In the genomic region with DNA sequence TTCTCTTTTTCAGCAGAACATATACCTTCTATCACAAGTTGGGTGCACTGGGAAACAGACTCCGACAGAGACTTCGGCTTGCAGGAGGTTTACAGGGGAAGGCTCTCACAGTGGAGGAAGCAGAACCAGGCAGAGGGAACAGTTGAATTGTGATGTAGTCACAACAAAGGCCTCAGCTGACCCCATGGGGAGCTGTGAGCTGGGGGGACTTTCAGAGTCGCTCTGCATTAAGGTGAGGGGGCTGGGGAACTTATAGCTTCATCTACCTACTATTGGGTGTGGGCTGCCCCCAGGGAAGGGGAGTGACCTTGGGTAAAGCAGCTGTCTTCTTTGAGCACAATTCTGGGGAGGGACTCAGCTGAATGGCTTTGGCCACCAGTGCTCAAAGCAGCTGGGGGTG, we compare ENCODE assay signal across 22 cellular contexts.
DNase-seq lines count a peak whose midpoint lies in the region; ATAC-seq and TF ChIP-seq lines count a peak whose summit lies in the region.
"Had no signal": no experiment of that assay in that cellular context is flagged by ENCODE, and none has a peak within 500 bp of the region (broad histone marks: within the 10 kb centered on the region; RNA-seq: fewer than 3 reads in every experiment).

No MANE protein-coding gene starts in this region.

- CTCF ChIA-PET in CD4-positive, alpha-beta memory T cell (lab: Charles Lee; ENCODE audit: partially characterized antibody): no interaction called here

- peaks cover 20% of the 10 kb centered on the region for H3K27me3 Mint-ChIP-seq in GM23338 (ENCODE audit: insufficient read depth, low read depth, poor library complexity)
- H3K27me3 Mint-ChIP-seq in CD4-positive, alpha-beta memory T cell: peaks cover 47 to 48% of the 10 kb centered on the region in 2 donors

- POLR2A ChIA-PET in CD4-positive, alpha-beta memory T cell (lab: Charles Lee; ENCODE audit: partially characterized antibody): interaction anchor here (0.6 kb wide), 1 partner anchor 1156 kb away, joined by 3 read pairs; no protein-coding TSS in a partner anchor

- no peaks in the 10 kb centered on the region for H3F3A ChIP-seq in GM23338 (replicated peaks; ENCODE audit: low read depth)

- intact Hi-C loops in CD4-positive, alpha-beta memory T cell (cut with micrococcal nuclease): no loop called here

- H3K4me1 Mint-ChIP-seq in GM23338: peaks cover 43% of the 10 kb centered on the region
- no peaks in the 10 kb centered on the region for H3K4me1 Mint-ChIP-seq in CD4-positive, alpha-beta memory T cell

- H3K4me2 ChIP-seq in GM23338: peak overlapping the region; percentile 56
- H3K4me2 ChIP-seq: PC-9 had no signal

- no peak overlapping the region for H3K27ac ChIP-seq in GM23338 (ENCODE audit: low read depth)
- H3K27ac ChIP-seq in HUES64 (ENCODE audit: low read depth, low read length): no peak overlapping the region
- no peak overlapping the region for H3K27ac ChIP-seq in iPS-20b (ENCODE audit: low read length)
- no peak overlapping the region for H3K27ac ChIP-seq in CD4-positive, alpha-beta memory T cell (ENCODE audit: low read depth, low read length)
- H3K27ac ChIP-seq: HL-60, PC-9, SJCRH30 had no signal

- TF ChIP-seq CTCF in GM23338 (conservative IDR thresholded peaks at IDR 0.05; ENCODE audit: low read depth in 2 of 2) (no peak), GM13976 (IDR thresholded peaks at IDR 0.05; ENCODE audit: borderline replicate concordance, control extremely low read depth, extremely low read depth, insufficient read depth, missing control alignments) (no peak)

- no peak for DNase-seq in GM23338 (ENCODE audit: low spot score)
- peak; percentile 42 for DNase-seq in ecto neural progenitor cell (ENCODE audit: low spot score)
- DNase-seq in activated T-cell treated with anti-CD3 and anti-CD28 coated beads, Interleukin-2, amount 50 U/mL, for 1 hour: no peak
- no peak for DNase-seq in CD4-positive, alpha-beta memory T cell
- no peak for DNase-seq in GM13976 (ENCODE audit: low spot score)
- DNase-seq: HFFc6, Kasumi-1, NCI-H1092 treated with DMSO at 0.1 percent for 48 hours, NCI-H1436, NCI-H187, NCI-H2171 treated with DMSO at 0.1 percent for 48 hours, NCI-H345, NCI-H510A treated with DMSO at 0.1 percent for 48 hours, PC-9, SJCRH30 had no signal

- H3K4me3 ChIP-seq in GM23338: peak overlapping the region; percentile 25; the same call in 1 of the 2 replicates
- H3K4me3 ChIP-seq in HUES64 (ENCODE audit: low read length): peak overlapping the region; percentile 11; the same call in 1 of the 2 replicates
- peak overlapping the region; percentile 37; the same call in 1 of the 2 replicates for H3K4me3 ChIP-seq in iPS-20b (ENCODE audit: low read length)
- H3K4me3 ChIP-seq in CD4-positive, alpha-beta memory T cell (ENCODE audit: low read length in 2 of 2): no peak overlapping the region
- H3K4me3 ChIP-seq: K562, PC-9, SJCRH30 had no signal

- H3K9ac ChIP-seq in HUES64 (ENCODE audit: low read depth, low read length): no peak overlapping the region
- H3K9ac ChIP-seq in iPS-20b (ENCODE audit: low read depth, low read length): no peak overlapping the region; the same call in 1 of the 2 replicates

- H3K4me1 ChIP-seq in GM23338 (ENCODE audit: insufficient read depth) (peaks cover 34% of the 10 kb centered on the region), HUES64 (ENCODE audit: insufficient read depth, low read length) (peaks cover 42% of the 10 kb centered on the region), iPS-20b (ENCODE audit: insufficient read depth, low read length) (peaks cover 21% of the 10 kb centered on the region)
- H3K4me1 ChIP-seq in CD4-positive, alpha-beta memory T cell (ENCODE audit: insufficient read depth, low read length): no peaks in the 10 kb centered on the region

- 13% methylated on average over 3 of the region's 3 CpGs for WGBS in HUES64

- H3K36me3 ChIP-seq in GM23338 (ENCODE audit: insufficient read depth): no peaks in the 10 kb centered on the region
- H3K36me3 ChIP-seq in HUES64 (ENCODE audit: insufficient read depth, low read length): no peaks in the 10 kb centered on the region
- no peaks in the 10 kb centered on the region for H3K36me3 ChIP-seq in iPS-20b (ENCODE audit: insufficient read depth, low read depth, low read length)
- H3K36me3 ChIP-seq in CD4-positive, alpha-beta memory T cell (ENCODE audit: insufficient read depth, low read length): no peaks in the 10 kb centered on the region
- H3K36me3 ChIP-seq: SJCRH30 had no signal

- peak; percentile 72 for ATAC-seq in GM23338
- ATAC-seq in GM18498 (IDR thresholded peaks at IDR 0.05; ENCODE audit: unreplicated experiment): no peak
- ATAC-seq: K562, Right ventricle myocardium inferior, SK-N-SH treated with all-trans-retinoic acid at 6 μM for 48 hours had no signal

- peaks cover 12% of the 10 kb centered on the region; the same call in 1 of the 2 replicates for H3K9me2 ChIP-seq in GM23338 (ENCODE audit: insufficient read depth)

- no peaks in the 10 kb centered on the region for H3K79me2 ChIP-seq in GM23338 (replicated peaks; ENCODE audit: insufficient read depth)

- in situ Hi-C loops in GM13976 (cut with MboI; ENCODE audit: low sequenced_read_pairs, unreplicated experiment): no loop called here

- peaks cover 24% of the 10 kb centered on the region for H3K9me3 Mint-ChIP-seq in GM23338
- H3K9me3 Mint-ChIP-seq in CD4-positive, alpha-beta memory T cell: peaks cover 0 to 14% (median 11%) of the 10 kb centered on the region in 8 donors

- H4K20me1 ChIP-seq in GM23338 (replicated peaks; ENCODE audit: insufficient read depth): no peaks in the 10 kb centered on the region

- peak overlapping the region; percentile 33 for H3K4me3 Mint-ChIP-seq in GM23338
- H3K4me3 Mint-ChIP-seq in CD4-positive, alpha-beta memory T cell: no peak overlapping the region
- H3K4me3 Mint-ChIP-seq: HFFc6 had no signal

- peak overlapping the region; percentile 66; the same call in 1 of the 2 replicates for H2AFZ ChIP-seq in GM23338
- H2AFZ ChIP-seq: PC-9 had no signal

- peaks cover 17% of the 10 kb centered on the region for H3K36me3 Mint-ChIP-seq in GM23338 (ENCODE audit: low read depth)
- H3K36me3 Mint-ChIP-seq in CD4-positive, alpha-beta memory T cell: no peaks in the 10 kb centered on the region

- H3K9me3 ChIP-seq in HUES64 (ENCODE audit: insufficient read depth, low read depth, low read length) (no peaks in the 10 kb centered on the region; the same call in 1 of the 2 replicates), iPS-20b (ENCODE audit: insufficient read depth, low read depth, low read length) (no peaks in the 10 kb centered on the region)
- no peaks in the 10 kb centered on the region for H3K9me3 ChIP-seq in CD4-positive, alpha-beta memory T cell (ENCODE audit: control insufficient read depth in 1 of 2, low read length in 2 of 2)

- H3K27me3 ChIP-seq in GM23338 (ENCODE audit: insufficient read depth): peaks cover 4% of the 10 kb centered on the region; the same call in 1 of the 2 replicates
- H3K27me3 ChIP-seq in HUES64 (ENCODE audit: insufficient read depth, low read length): peaks cover 2% of the 10 kb centered on the region; the same call in 1 of the 2 replicates
- peaks cover 21% of the 10 kb centered on the region for H3K27me3 ChIP-seq in iPS-20b (ENCODE audit: insufficient read depth, low read length)
- peaks cover 39% of the 10 kb centered on the region for H3K27me3 ChIP-seq in CD4-positive, alpha-beta memory T cell (ENCODE audit: insufficient read depth, low read length)
- H3K27me3 ChIP-seq: SJCRH30 had no signal

- 0 out of 2 replicates have a peak overlapping the region, but pooled peaks have one; percentile 9 for H3K27ac Mint-ChIP-seq in GM23338
- no peak overlapping the region for H3K27ac Mint-ChIP-seq in CD4-positive, alpha-beta memory T cell
- H3K27ac Mint-ChIP-seq: HFFc6 had no signal

TF ChIP-seq in GM23338, 12 proteins besides CTCF, POLR2A, EP300 and RAD21:
- no peak for TF ChIP-seq CREB1 (CRISPR knock-in tag; IDR thresholded peaks at IDR 0.05; ENCODE audit: low read depth)

Comparison
In these comparisons a context has a peak if more than half of its experiments do, and no peak if none do; other contexts are left out.
1. H3K4me3 ChIP-seq: peak in GM23338 (single experiment), HUES64 (single experiment) and iPS-20b (single experiment); none in CD4-positive, alpha-beta memory T cell (0 of 2).